Comparison of ENCODE assay signal across 22 cellular contexts in the genomic region with DNA sequence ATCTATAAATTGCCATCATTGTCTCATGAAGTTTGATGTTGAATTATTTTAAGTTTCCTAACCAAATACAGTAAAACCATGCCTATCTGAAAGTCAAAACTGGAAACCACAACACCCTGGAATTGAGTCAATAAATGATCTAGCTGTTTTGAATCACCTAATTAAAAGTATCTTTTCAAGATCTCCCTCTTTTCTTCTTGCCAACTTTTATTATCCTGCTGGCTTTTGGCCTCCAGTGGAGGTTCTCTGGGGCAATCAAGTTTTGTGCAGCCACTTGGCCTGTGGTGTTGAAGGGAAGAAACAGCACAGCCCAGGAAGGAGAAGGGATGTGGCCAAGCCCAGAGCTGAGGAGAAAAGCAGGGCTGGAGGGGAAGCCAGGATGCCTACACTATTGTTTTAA.
DNase-seq lines count a peak whose midpoint lies in the region; ATAC-seq, FAIRE-seq and TF ChIP-seq lines count a peak whose summit lies in the region.
"Had no signal": no experiment of that assay in that cellular context is flagged by ENCODE, and none has a peak within 500 bp of the region (broad histone marks: within the 10 kb centered on the region; RNA-seq: fewer than 3 reads in every experiment).

No MANE protein-coding gene starts in this region.

- DNase-seq in activated CD4-positive, CD25-positive, alpha-beta regulatory T cell treated with anti-CD3 and anti-CD28 coated beads, Interleukin-2, amount 50 U/mL, for 72 hours, result no peak
- DNase-seq in NCI-H82 treated with DMSO at 0.1 percent for 48 hours (lab: John Stamatoyannopoulos, UW; ENCODE audit: unreplicated experiment) (peak; percentile 61), choroid plexus epithelial cell (ENCODE audit: low read depth) (peak; percentile 32), right cardiac atrium (peak; percentile 35 to 79 (median 36)), amygdala (lab: John Stamatoyannopoulos, UW) (no peak), frontal cortex (ENCODE audit: low spot score in 2 of 2) (no peak)
- DNase-seq: activated CD8-positive, alpha-beta T cell treated with anti-CD3 and anti-CD28 coated beads, Interleukin-2, amount 10 ng/mL, durations not matched to agents 7 days and 5 days; DMS153; effector memory CD4-positive, alpha-beta T cell; hippocampal formation; islet precursor cell; mesenchymal stem cell; naive B cell; NCI-H748 treated with DMSO at 0.1 percent for 48 hours; PC-9; SJCRH30 had no signal

- H3K4me3 ChIP-seq in choroid plexus epithelial cell (ENCODE audit: low read depth, low read length) (no peak overlapping the region), right cardiac atrium (ENCODE audit: low read length) (no peak overlapping the region)
- H3K4me3 ChIP-seq: BLaER1 treated with 17β-estradiol and CSF1 and Interleukin-3, amounts not matched to agents 10 nM and 100 nM; PC-9; SJCRH30 had no signal

- intact Hi-C loops in right cardiac atrium (cut with DNase I), result no loop called here

- no peak for TF ChIP-seq CTCF in choroid plexus epithelial cell (conservative IDR thresholded peaks at IDR 0.05; ENCODE audit: low read depth, low read length)

- no peak for FAIRE-seq in frontal cortex (lab: Jason Lieb, UNC)
- FAIRE-seq: urothelium cell line had no signal

- peak; percentile 44 to 61 for ATAC-seq in activated CD4-positive, CD25-positive, alpha-beta regulatory T cell treated with anti-CD3 and anti-CD28 coated beads, Interleukin-2, amount 50 U/mL, for 24 hours
- peak; percentile 48 to 82 for ATAC-seq in right cardiac atrium
- ATAC-seq in GM21381 (IDR thresholded peaks at IDR 0.05; ENCODE audit: unreplicated experiment), result no peak
- ATAC-seq: activated CD8-positive, alpha-beta T cell treated with anti-CD3 and anti-CD28 coated beads, Interleukin-2, amount 10 ng/mL, durations not matched to agents 7 days and 5 days had no signal

- no peaks in the 10 kb centered on the region for H3K9me3 ChIP-seq in right cardiac atrium (ENCODE audit: control insufficient read depth, low read length)
- H3K9me3 ChIP-seq: BLaER1 treated with 17β-estradiol and CSF1 and Interleukin-3, amounts not matched to agents 10 nM and 100 nM; SJCRH30 had no signal

- peaks cover 2% of the 10 kb centered on the region for H3K4me1 ChIP-seq in right cardiac atrium (ENCODE audit: control insufficient read depth, insufficient read depth, low read length)
- H3K4me1 ChIP-seq: BLaER1 treated with 17β-estradiol and CSF1 and Interleukin-3, amounts not matched to agents 10 nM and 100 nM; parathyroid adenoma; SJCRH30 had no signal

- H3K27me3 ChIP-seq in right cardiac atrium (ENCODE audit: control insufficient read depth, insufficient read depth), result no peaks in the 10 kb centered on the region
- H3K27me3 ChIP-seq: BLaER1 treated with 17β-estradiol and CSF1 and Interleukin-3, amounts not matched to agents 10 nM and 100 nM; SJCRH30 had no signal

- no peak overlapping the region for H3K27ac ChIP-seq in right cardiac atrium (ENCODE audit: low read length)
- H3K27ac ChIP-seq: 22Rv1; BLaER1 treated with 17β-estradiol and CSF1 and Interleukin-3, amounts not matched to agents 10 nM and 100 nM; parathyroid adenoma; PC-9; SJCRH30 had no signal

Comparison
In these comparisons a context has a peak if more than half of its experiments do, and no peak if none do; other contexts are left out.
1. DNase-seq: peak in NCI-H82 treated with DMSO at 0.1 percent for 48 hours (single experiment), choroid plexus epithelial cell (single experiment) and right cardiac atrium (3 of 3); none in activated CD4-positive, CD25-positive, alpha-beta regulatory T cell treated with anti-CD3 and anti-CD28 coated beads, Interleukin-2, amount 50 U/mL, for 72 hours (single experiment), amygdala (0 of 56) and frontal cortex (0 of 2).